Comparison of ENCODE assay signal across 22 cellular contexts in genomic region chr7:102234131-102234530, GRCh38.
"Had no signal": no experiment of that assay in that cellular context is flagged by ENCODE, and none has a peak within 500 bp of the region (broad histone marks: within the 10 kb centered on the region; RNA-seq: fewer than 3 reads in every experiment).

No MANE protein-coding gene starts in this region.

- H3K36me3 ChIP-seq: MG63 had no signal

- H3K4me1 ChIP-seq: SJCRH30 had no signal

- H3K27me3 ChIP-seq: MG63, SJCRH30 had no signal

- DNase-seq: IMR-90, Karpas-422, KG1, MG63, NCI-H1092, NCI-H1105 treated with DMSO at 0.1 percent for 48 hours, NCI-H1417 treated with DMSO at 0.1 percent for 48 hours, NCI-H146, NCI-H187, NCI-H2029, NCI-H2081 treated with DMSO at 0.1 percent for 48 hours, NCI-H2171, NCI-H226, NCI-H446, NCI-H510A, NCI-H524 treated with DMSO at 0.1 percent for 48 hours, NCI-H69, NCI-H774, RPMI8226, SHP77 treated with DMSO at 0.1 percent for 48 hours, SJCRH30 had no signal

- H3K9me3 ChIP-seq: MG63, SJCRH30 had no signal

- FAIRE-seq: RCC 7860 had no signal

- H3K27ac ChIP-seq: SJCRH30 had no signal

- H3K4me3 ChIP-seq: MG63, SJCRH30 had no signal
